In the genomic region with DNA sequence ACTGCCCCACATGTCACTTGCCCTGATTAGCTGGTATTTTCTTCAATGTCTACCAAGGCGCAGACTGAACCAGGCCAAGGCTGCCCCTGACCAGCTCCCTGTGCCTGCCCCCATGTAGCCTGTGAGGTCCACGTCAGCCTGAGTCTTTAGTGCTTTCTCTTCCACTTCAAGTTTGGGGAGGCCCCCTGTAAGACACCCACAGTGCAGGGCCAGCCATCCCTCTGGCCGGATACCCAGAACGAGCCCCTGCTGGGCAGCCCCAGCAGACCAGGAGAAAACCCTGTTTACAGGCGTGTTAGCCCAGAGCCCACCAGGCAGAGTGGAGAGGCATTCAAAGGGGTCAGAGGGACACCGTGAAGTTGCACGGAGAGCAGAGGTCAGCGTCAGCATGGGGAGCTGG, we compare ENCODE assay signal across 25 cellular contexts.
"Had no signal": no experiment of that assay in that cellular context is flagged by ENCODE, and none has a peak within 500 bp of the region (broad histone marks: within the 10 kb centered on the region; RNA-seq: fewer than 3 reads in every experiment).

No MANE protein-coding gene starts in this region.

- H3K9me3 ChIP-seq: left lung, mucosa of descending colon, ovary, prostate gland, suprapubic skin, thoracic aorta, tibial artery, upper lobe of right lung, uterus had no signal

- H3K4me3 ChIP-seq: left lung, mucosa of descending colon, ovary, prostate gland, skin epidermis, suprapubic skin, thoracic aorta, tibial artery, upper lobe of right lung, uterus had no signal

- H3K27me3 ChIP-seq: left lung, ovary, suprapubic skin, tibial artery, upper lobe of right lung, uterus had no signal

- H3K4me1 Mint-ChIP-seq: immature natural killer cell; memory B cell; stimulated activated effector memory CD8-positive, alpha-beta T cell treated with anti-CD3 and anti-CD28 coated beads, Interleukin-12 subunit alpha, Interleukin-12 subunit beta, amount 100 ng/mL, for 72 hours had no signal

- H3K36me3 ChIP-seq: left lung, ovary, prostate gland, suprapubic skin, thoracic aorta, tibial artery, upper lobe of right lung, uterus had no signal

- H3K27me3 Mint-ChIP-seq: stimulated activated naive CD8-positive, alpha-beta T cell treated with anti-CD3 and anti-CD28 coated beads, Interleukin-15, Interleukin-2, amounts not matched to agents 100 ng/mL and 50 ng/mL, for 24 hours had no signal

- ATAC-seq: left colon; left lung; mucosa of descending colon; naive thymus-derived CD4-positive, alpha-beta T cell; right cardiac atrium; sciatic nerve; stimulated activated effector memory CD8-positive, alpha-beta T cell treated with anti-CD3 and anti-CD28 coated beads, Interleukin-12 subunit alpha, Interleukin-12 subunit beta, amount 100 ng/mL, for 72 hours; upper lobe of right lung had no signal

- H3K36me3 Mint-ChIP-seq: immature natural killer cell; memory B cell; naive thymus-derived CD4-positive, alpha-beta T cell; stimulated activated effector memory CD8-positive, alpha-beta T cell treated with anti-CD3 and anti-CD28 coated beads, Interleukin-12 subunit alpha, Interleukin-12 subunit beta, amount 100 ng/mL, for 72 hours had no signal

- H3K4me3 Mint-ChIP-seq: immature natural killer cell; memory B cell; naive thymus-derived CD4-positive, alpha-beta T cell; stimulated activated effector memory CD8-positive, alpha-beta T cell treated with anti-CD3 and anti-CD28 coated beads, Interleukin-12 subunit alpha, Interleukin-12 subunit beta, amount 100 ng/mL, for 72 hours; stimulated activated naive CD8-positive, alpha-beta T cell treated with anti-CD3 and anti-CD28 coated beads, Interleukin-15, Interleukin-2, amounts not matched to agents 100 ng/mL and 50 ng/mL, for 24 hours had no signal

- DNase-seq: hippocampal formation; immature natural killer cell; kidney; left colon; left lung; midbrain; mucosa of descending colon; naive thymus-derived CD4-positive, alpha-beta T cell; ovary; retina; right cardiac atrium; stimulated activated CD4-positive, alpha-beta T cell treated with anti-CD3 and anti-CD28 coated beads, Interleukin-4, amount 100 ng/mL, for 24 hours; stimulated activated naive CD4-positive, alpha-beta T cell; trophoblast cell; upper lobe of right lung; uterus had no signal

- H3K27ac ChIP-seq: left lung, ovary, prostate gland, skin epidermis, suprapubic skin, thoracic aorta, tibial artery, upper lobe of right lung, uterus had no signal

- H3K9me3 Mint-ChIP-seq: immature natural killer cell; memory B cell; stimulated activated effector memory CD8-positive, alpha-beta T cell treated with anti-CD3 and anti-CD28 coated beads, Interleukin-12 subunit alpha, Interleukin-12 subunit beta, amount 100 ng/mL, for 72 hours; stimulated activated naive CD8-positive, alpha-beta T cell treated with anti-CD3 and anti-CD28 coated beads, Interleukin-15, Interleukin-2, amounts not matched to agents 100 ng/mL and 50 ng/mL, for 24 hours had no signal

- H3K4me1 ChIP-seq: prostate gland, uterus had no signal

- H3K27ac Mint-ChIP-seq: immature natural killer cell; memory B cell; naive thymus-derived CD4-positive, alpha-beta T cell; stimulated activated effector memory CD8-positive, alpha-beta T cell treated with anti-CD3 and anti-CD28 coated beads, Interleukin-12 subunit alpha, Interleukin-12 subunit beta, amount 100 ng/mL, for 72 hours; stimulated activated naive CD8-positive, alpha-beta T cell treated with anti-CD3 and anti-CD28 coated beads, Interleukin-15, Interleukin-2, amounts not matched to agents 100 ng/mL and 50 ng/mL, for 24 hours had no signal
